9 cellular contexts compared by ENCODE assay signal in genomic region chr14:65879218-65880009, GRCh38.
DNase-seq lines count a peak whose midpoint lies in the region; ATAC-seq, FAIRE-seq and TF ChIP-seq lines count a peak whose summit lies in the region.
"Had no signal": no experiment of that assay in that cellular context is flagged by ENCODE, and none has a peak within 500 bp of the region (broad histone marks: within the 10 kb centered on the region; RNA-seq: fewer than 3 reads in every experiment).

No MANE protein-coding gene starts in this region.

- FAIRE-seq in bronchial epithelial cell (lab: Jason Lieb, UNC) = peak; percentile 95
- FAIRE-seq in GM19239 (lab: Jason Lieb, UNC) = no peak

- H3K4me1 ChIP-seq in mucosa of descending colon (ENCODE audit: low read depth) = no peaks in the 10 kb centered on the region

- ATAC-seq in activated naive CD4-positive, alpha-beta T cell treated with anti-CD3 and anti-CD28 coated beads, Interleukin-2, amount 50 U/mL, for 72 hours = peak; percentile 94 to 97
- ATAC-seq in mucosa of descending colon = no peak

- intact Hi-C loops in mucosa of descending colon (cut with DNase I, micrococcal nuclease) = no loop called here

- H3K27ac Mint-ChIP-seq in activated naive CD4-positive, alpha-beta T cell treated with anti-CD3 and anti-CD28 coated beads, Interleukin-2, amount 50 U/mL, for 72 hours = peak overlapping the region in 1 of 2 donors; percentile 46

- H3K9me3 ChIP-seq in mucosa of descending colon = peaks cover 3% of the 10 kb centered on the region

- no peaks in the 10 kb centered on the region for H3K36me3 ChIP-seq in bronchial epithelial cell (ENCODE audit: control insufficient read depth, insufficient read depth, low read length)
- H3K36me3 ChIP-seq in mucosa of descending colon (ENCODE audit: low read depth) = no peaks in the 10 kb centered on the region

- no peaks in the 10 kb centered on the region for H3K27me3 ChIP-seq in bronchial epithelial cell (ENCODE audit: control insufficient read depth, insufficient read depth, low read length)

- peaks cover 4 to 24% of the 10 kb centered on the region in 2 donors for H3K36me3 Mint-ChIP-seq in activated naive CD4-positive, alpha-beta T cell treated with anti-CD3 and anti-CD28 coated beads, Interleukin-2, amount 50 U/mL, for 72 hours

- TF ChIP-seq CTCF in bronchial epithelial cell (IDR thresholded peaks at IDR 0.05; ENCODE audit: insufficient read depth, low read length, severe bottlenecking) (no peak), mucosa of descending colon (IDR thresholded peaks at IDR 0.05) (no peak)

- no peak for DNase-seq in activated naive CD4-positive, alpha-beta T cell treated with anti-CD3 and anti-CD28 coated beads, Interleukin-2, amount 50 U/mL, for 72 hours (ENCODE audit: low spot score in 2 of 2)
- no peak for DNase-seq in activated naive CD4-positive, alpha-beta T cell treated with anti-CD3 and anti-CD28 coated beads, Interleukin-2, amount 50 U/mL, for 16 hours
- DNase-seq in NCI-H226 (peak; percentile 77), bronchial epithelial cell (ENCODE audit: low read depth) (peak; percentile 97), NCI-H1694 (lab: John Stamatoyannopoulos, UW) (no peak), NCI-H510A treated with DMSO at 0.1 percent for 48 hours (lab: John Stamatoyannopoulos, UW) (no peak), GM19239 (ENCODE audit: insufficient read length, low spot score) (no peak), mucosa of descending colon (no peak)
- DNase-seq: stimulated activated CD8-positive, alpha-beta memory T cell treated with anti-CD3 and anti-CD28 coated beads, Interleukin-4, amount 100 ng/mL, for 48 hours had no signal

- peaks cover 0 to 28% of the 10 kb centered on the region in 2 donors for H3K9me3 Mint-ChIP-seq in activated naive CD4-positive, alpha-beta T cell treated with anti-CD3 and anti-CD28 coated beads, Interleukin-2, amount 50 U/mL, for 72 hours

- no peak overlapping the region for H3K4me3 ChIP-seq in bronchial epithelial cell (ENCODE audit: low read depth, low read length)
- H3K4me3 ChIP-seq in mucosa of descending colon = no peak overlapping the region

Comparison
In these comparisons a context has a peak if more than half of its experiments do, and no peak if none do; other contexts are left out.
1. DNase-seq: peak in NCI-H226 (single experiment) and bronchial epithelial cell (single experiment); none in activated naive CD4-positive, alpha-beta T cell treated with anti-CD3 and anti-CD28 coated beads, Interleukin-2, amount 50 U/mL, for 72 hours (0 of 2), activated naive CD4-positive, alpha-beta T cell treated with anti-CD3 and anti-CD28 coated beads, Interleukin-2, amount 50 U/mL, for 16 hours (single experiment), NCI-H1694 (single experiment), NCI-H510A treated with DMSO at 0.1 percent for 48 hours (single experiment), GM19239 (single experiment) and mucosa of descending colon (0 of 3).